Comparison of ENCODE assay signal across 18 cellular contexts in the genomic region with DNA sequence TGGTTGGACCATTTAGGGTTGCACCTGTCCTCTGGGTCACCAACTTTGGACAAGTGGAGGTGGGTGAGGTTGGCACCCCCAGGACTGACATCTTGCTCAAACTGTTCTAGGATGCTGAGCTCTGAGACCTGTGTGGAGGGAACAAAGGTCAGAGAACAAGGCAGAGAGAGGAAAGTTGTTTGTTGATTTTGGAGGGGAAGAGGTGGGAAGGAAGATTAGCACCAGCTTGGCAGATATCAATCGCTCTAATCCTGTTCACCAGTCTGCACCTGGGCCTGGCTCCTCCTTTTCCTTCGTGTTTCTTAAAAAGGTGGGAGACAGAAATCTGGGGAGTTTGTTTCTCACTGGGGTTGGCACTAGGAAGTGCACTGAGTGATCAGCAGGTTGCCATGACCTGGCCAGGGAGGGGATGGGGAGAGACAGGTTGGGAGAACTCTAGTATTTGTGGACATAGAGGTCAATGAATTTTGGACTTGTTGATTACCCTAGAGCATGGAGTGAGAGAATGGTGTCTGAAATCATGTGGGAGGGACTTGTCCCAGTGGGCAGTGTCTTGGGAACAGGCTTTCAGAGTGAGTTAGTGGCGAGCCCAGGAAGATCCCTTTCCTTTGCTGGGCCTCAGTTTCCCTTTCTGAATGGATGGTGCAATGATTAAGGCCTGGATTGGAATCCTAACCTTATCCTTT. TPM values are rescaled to one million over a fixed set of nuclear protein-coding genes. Genes with fewer than 3 reads are reported as not detected.
"Had no signal": no experiment of that assay in that cellular context is flagged by ENCODE, and none has a peak within 500 bp of the region (broad histone marks: within the 10 kb centered on the region; RNA-seq: fewer than 3 reads in every experiment).

No MANE protein-coding gene starts in this region.

RNA-seq across cellular contexts. Expression of a gene that starts 2.4 kb away (rescaled TPM):
- total RNA-seq: activated CD4-positive, alpha-beta memory T cell treated with anti-CD3 and anti-CD28 coated beads for 36 hours; activated CD4-positive, alpha-beta T cell treated with anti-CD3 and anti-CD28 coated beads for 36 hours; activated CD4-positive, alpha-beta T cell treated with anti-CD3 and anti-CD28 coated beads, Interleukin-2, amount 10 ng/mL, durations not matched to agents 24 days and 14 days; activated CD8-positive, alpha-beta memory T cell treated with anti-CD3 and anti-CD28 coated beads for 36 hours; activated CD8-positive, alpha-beta T cell treated with anti-CD3 and anti-CD28 coated beads, Interleukin-2, amount 10 ng/mL, durations not matched to agents 7 days and 5 days; activated T-cell treated with anti-CD3 and anti-CD28 coated beads, Interleukin-2, amount 50 U/mL, for 72 hours; astrocyte; chondrocyte; dermis blood vessel endothelial cell; endothelial cell of umbilical vein; esophagus squamous epithelium; fibroblast of lung; fibroblast of villous mesenchyme; gastroesophageal sphincter; T-helper 1 cell treated with Interleukin-12 subunit alpha and Interleukin-12 subunit beta and Interleukin-4 antibody, amounts not matched to agents 30 ng/mL and 1 ng/mL, for 36 hours had no signal
- polyA plus RNA-seq: endothelial cell of umbilical vein, esophagus, fibroblast of lung had no signal

RNA-seq across cellular contexts. Expression of a gene that starts 29.4 kb away (rescaled TPM):
- total RNA-seq: activated CD4-positive, alpha-beta memory T cell treated with anti-CD3 and anti-CD28 coated beads for 36 hours; activated CD4-positive, alpha-beta T cell treated with anti-CD3 and anti-CD28 coated beads for 36 hours; activated CD4-positive, alpha-beta T cell treated with anti-CD3 and anti-CD28 coated beads, Interleukin-2, amount 10 ng/mL, durations not matched to agents 24 days and 14 days; activated CD8-positive, alpha-beta memory T cell treated with anti-CD3 and anti-CD28 coated beads for 36 hours; activated CD8-positive, alpha-beta T cell treated with anti-CD3 and anti-CD28 coated beads, Interleukin-2, amount 10 ng/mL, durations not matched to agents 7 days and 5 days; activated naive CD4-positive, alpha-beta T cell treated with anti-CD3 and anti-CD28 coated beads, Interleukin-2, amount 50 U/mL, for 72 hours; activated naive CD8-positive, alpha-beta T cell treated with anti-CD3 and anti-CD28 coated beads, Interleukin-2, amount 10 ng/mL, durations not matched to agents 7 days and 5 days; activated T-cell treated with anti-CD3 and anti-CD28 coated beads, Interleukin-2, amount 50 U/mL, for 72 hours; astrocyte; chondrocyte; dermis blood vessel endothelial cell; endothelial cell of umbilical vein; esophagus squamous epithelium; fibroblast of lung; fibroblast of villous mesenchyme; gastroesophageal sphincter; T-helper 1 cell treated with Interleukin-12 subunit alpha and Interleukin-12 subunit beta and Interleukin-4 antibody, amounts not matched to agents 30 ng/mL and 1 ng/mL, for 36 hours had no signal
- polyA plus RNA-seq: endothelial cell of umbilical vein, fibroblast of lung had no signal
